ENCODE assay signal across 9 cellular contexts in genomic region chr11:72668645-72669347, GRCh38. TPM values are rescaled to one million over a fixed set of nuclear protein-coding genes. Genes with fewer than 3 reads are reported as not detected.
DNase-seq lines count a peak whose midpoint lies in the region; ATAC-seq and TF ChIP-seq lines count a peak whose summit lies in the region.
"Had no signal": no experiment of that assay in that cellular context is flagged by ENCODE, and none has a peak within 500 bp of the region (broad histone marks: within the 10 kb centered on the region; RNA-seq: fewer than 3 reads in every experiment).

No MANE protein-coding gene starts in this region.

- peak; percentile 63 for DNase-seq in myocyte (ENCODE audit: low read depth)
- DNase-seq in CD4-positive, alpha-beta memory T cell: no peak
- no peak for DNase-seq in chondrocyte (ENCODE audit: low spot score)
- no peak for DNase-seq in DMS153 treated with DMSO at 0.1 percent for 48 hours (lab: John Stamatoyannopoulos, UW; ENCODE audit: unreplicated experiment)
- DNase-seq in erythroblast (lab: John Stamatoyannopoulos, UW): no peak

- no peak for TF ChIP-seq CTCF in Loucy (conservative IDR thresholded peaks at IDR 0.05; ENCODE audit: low read length)
- no peak for TF ChIP-seq CTCF in chondrocyte (IDR thresholded peaks at IDR 0.05)

- CTCF ChIA-PET in CD4-positive, alpha-beta memory T cell (lab: Charles Lee; ENCODE audit: partially characterized antibody): interaction anchor here (1.3 kb wide), 1 partner anchor 15 kb away, joined by 3 read pairs; no protein-coding TSS in a partner anchor

- H3K36me3 ChIP-seq in Loucy (ENCODE audit: insufficient read depth, low read length): no peaks in the 10 kb centered on the region
- no peaks in the 10 kb centered on the region for H3K36me3 ChIP-seq in CD4-positive, alpha-beta memory T cell (ENCODE audit: insufficient read depth, low read length)

- no peak overlapping the region for H3K4me3 Mint-ChIP-seq in CD4-positive, alpha-beta memory T cell
- H3K4me3 Mint-ChIP-seq in chondrocyte (ENCODE audit: unreplicated experiment): no peak overlapping the region

- TF ChIP-seq POLR2A in erythroblast (IDR thresholded peaks at IDR 0.05; ENCODE audit: low read length): no peak

- H3K9ac ChIP-seq in Loucy (ENCODE audit: low read depth, low read length, poor library complexity, severe bottlenecking): no peak overlapping the region
- H3K9ac ChIP-seq: GM23248 had no signal

- peaks cover 0 to 18% (median 12%) of the 10 kb centered on the region in 8 donors for H3K9me3 Mint-ChIP-seq in CD4-positive, alpha-beta memory T cell
- H3K9me3 Mint-ChIP-seq in chondrocyte (ENCODE audit: low read depth): no peaks in the 10 kb centered on the region

- H3K27me3 Mint-ChIP-seq in CD4-positive, alpha-beta memory T cell: peaks cover 35 to 55% of the 10 kb centered on the region in 2 donors
- peaks cover 54% of the 10 kb centered on the region for H3K27me3 Mint-ChIP-seq in chondrocyte (ENCODE audit: low read depth)

- H3F3A ChIP-seq in Loucy (ENCODE audit: low read depth): no peaks in the 10 kb centered on the region

- no peaks in the 10 kb centered on the region for H3K4me1 Mint-ChIP-seq in CD4-positive, alpha-beta memory T cell
- H3K4me1 Mint-ChIP-seq in chondrocyte (ENCODE audit: low read depth): no peaks in the 10 kb centered on the region

- no peaks in the 10 kb centered on the region for H3K9me2 ChIP-seq in Loucy (replicated peaks; ENCODE audit: low read depth, low read length)

- ATAC-seq in GM18519 (IDR thresholded peaks at IDR 0.05; ENCODE audit: low FRiP score, unreplicated experiment) (peak; percentile 81), GM21619 (IDR thresholded peaks at IDR 0.05; ENCODE audit: unreplicated experiment) (peak; percentile 78)

- H2AFZ ChIP-seq in Loucy (ENCODE audit: low read length): no peak overlapping the region
- H2AFZ ChIP-seq: GM23248 had no signal

- H3K4me2 ChIP-seq in Loucy (ENCODE audit: low read depth, low read length, poor library complexity, severe bottlenecking): peak overlapping the region; percentile 53

- H3K79me2 ChIP-seq in Loucy (ENCODE audit: insufficient read depth, low read length): no peaks in the 10 kb centered on the region

- H3K36me3 Mint-ChIP-seq in CD4-positive, alpha-beta memory T cell: peaks cover 0 to 4% of the 10 kb centered on the region in 2 donors
- peaks cover 2% of the 10 kb centered on the region for H3K36me3 Mint-ChIP-seq in chondrocyte (ENCODE audit: low read depth)

- intact Hi-C loops in CD4-positive, alpha-beta memory T cell (cut with micrococcal nuclease): no loop called here

- POLR2A ChIA-PET in CD4-positive, alpha-beta memory T cell (lab: Charles Lee; ENCODE audit: partially characterized antibody): no interaction called here

- no peak overlapping the region for H3K27ac ChIP-seq in CD4-positive, alpha-beta memory T cell (ENCODE audit: low read depth, low read length)
- H3K27ac ChIP-seq: GM23248 had no signal

- H3K4me1 ChIP-seq in Loucy (ENCODE audit: insufficient read depth, low read length, poor library complexity, severe bottlenecking): peaks cover 9% of the 10 kb centered on the region
- H3K4me1 ChIP-seq in CD4-positive, alpha-beta memory T cell (ENCODE audit: insufficient read depth, low read length): no peaks in the 10 kb centered on the region

- H3K27me3 ChIP-seq in Loucy (ENCODE audit: insufficient read depth, low read length, poor library complexity, severe bottlenecking): no peaks in the 10 kb centered on the region
- H3K27me3 ChIP-seq in CD4-positive, alpha-beta memory T cell (ENCODE audit: insufficient read depth, low read length): peaks cover 15% of the 10 kb centered on the region

- no peak overlapping the region for H3K27ac Mint-ChIP-seq in CD4-positive, alpha-beta memory T cell
- H3K27ac Mint-ChIP-seq in chondrocyte (ENCODE audit: unreplicated experiment): no peak overlapping the region

- peaks cover 6% of the 10 kb centered on the region; the same call in 1 of the 2 replicates for H3K9me3 ChIP-seq in Loucy (ENCODE audit: insufficient read depth, low read depth, low read length)
- peaks cover 0 to 9% of the 10 kb centered on the region in 2 donors for H3K9me3 ChIP-seq in CD4-positive, alpha-beta memory T cell (ENCODE audit: control insufficient read depth in 1 of 2, low read length in 2 of 2)

- no peaks in the 10 kb centered on the region for H4K20me1 ChIP-seq in Loucy (ENCODE audit: insufficient read depth, low read length, poor library complexity, severe bottlenecking)

- peak overlapping the region; percentile 27 for H3K4me3 ChIP-seq in Loucy (ENCODE audit: low read length, poor library complexity, severe bottlenecking)
- no peak overlapping the region for H3K4me3 ChIP-seq in CD4-positive, alpha-beta memory T cell (ENCODE audit: low read length in 2 of 2)
- H3K4me3 ChIP-seq: GM23248 had no signal

RNA-seq across cellular contexts. Expression of gene PDE2A, which starts 5.4 kb away (rescaled TPM):
- total RNA-seq in myocyte (18.6 and 35.3 TPM in 2 replicates), chondrocyte (0.21 TPM in 1 of 3 replicates, not detected in the others)
- 4.5 TPM for polyA plus RNA-seq in myocyte (2012)
- 1 to 10 TPM in 1 of 2 experiments, under 1 TPM in 1; 0.75 to 1.7 TPM for total RNA-seq in CD4-positive, alpha-beta memory T cell
- 1 to 10 TPM in 1 of 2 donors, under 1 TPM in 1; 0.11 to 1.2 TPM for polyA plus RNA-seq in CD4-positive, alpha-beta memory T cell
